Comparison of ENCODE assay signal across 10 cellular contexts in the genomic region with DNA sequence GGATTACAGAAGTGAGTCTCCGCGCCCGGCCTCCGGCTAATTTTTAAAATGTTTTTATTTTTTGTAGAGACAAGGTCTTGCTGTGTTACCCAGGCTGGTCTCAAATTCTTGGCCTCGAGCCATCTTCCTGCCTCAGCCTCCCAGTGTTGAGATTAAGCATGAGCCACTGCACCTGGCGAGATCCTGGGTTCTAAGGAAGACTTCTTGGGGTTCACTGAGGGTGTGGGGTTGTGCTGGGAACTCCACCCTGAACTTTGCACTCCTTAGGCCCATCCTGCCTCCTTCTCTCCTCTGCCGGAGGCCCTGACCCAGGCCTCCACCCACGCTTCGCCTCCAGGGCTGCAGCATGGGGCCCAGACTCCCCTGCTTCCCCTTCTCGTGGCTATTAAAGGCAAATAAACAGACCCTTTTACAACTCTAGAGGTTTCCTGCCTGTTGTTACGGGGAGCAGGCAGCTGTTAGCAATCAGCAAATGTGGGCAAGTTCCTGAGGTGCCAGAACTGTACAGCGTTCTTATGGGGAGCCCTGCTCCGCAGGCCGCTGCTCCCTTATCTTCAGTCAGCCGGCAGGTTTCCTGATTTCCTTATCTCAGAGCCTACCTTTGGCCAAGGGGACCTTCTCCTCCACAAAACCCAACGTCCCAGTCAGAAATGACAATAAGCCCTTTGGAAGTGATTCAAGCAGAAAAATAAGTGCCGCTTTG. TPM values are rescaled to one million over a fixed set of nuclear protein-coding genes. Genes with fewer than 3 reads are reported as not detected.
DNase-seq lines count a peak whose midpoint lies in the region; ATAC-seq, FAIRE-seq and TF ChIP-seq lines count a peak whose summit lies in the region.
"Had no signal": no experiment of that assay in that cellular context is flagged by ENCODE, and none has a peak within 500 bp of the region (broad histone marks: within the 10 kb centered on the region; RNA-seq: fewer than 3 reads in every experiment).

No MANE protein-coding gene starts in this region.

- intact Hi-C loops in PC-3 (cut with micrococcal nuclease), result no loop called here

- H3K9ac ChIP-seq in BLaER1 treated with 17β-estradiol and CSF1 and Interleukin-3, amounts not matched to agents 10 nM and 100 nM, result peak overlapping the region in 9 of 11 experiments; percentile 3 to 72 (median 51); a peak in 17 of 22 replicates
- H3K9ac ChIP-seq in PC-3 (ENCODE audit: low read length), result no peak overlapping the region

- no peak for FAIRE-seq in D721Med (lab: Jason Lieb, UNC)

- 0 out of 22 replicates have a peak, but pooled peaks cover 0 to 2% (median 0%) of the 10 kb centered on the region in 11 experiments for H3K36me3 ChIP-seq in BLaER1 treated with 17β-estradiol and CSF1 and Interleukin-3, amounts not matched to agents 10 nM and 100 nM
- no peaks in the 10 kb centered on the region for H3K36me3 ChIP-seq in KOPT-K1 (ENCODE audit: insufficient read depth, low read length)
- H3K36me3 ChIP-seq in PC-3 (ENCODE audit: low read depth, low read length), result no peaks in the 10 kb centered on the region

- peak overlapping the region in 10 of 11 experiments; percentile 16 to 67 (median 40); a peak in 19 of 22 replicates for H3K27ac ChIP-seq in BLaER1 treated with 17β-estradiol and CSF1 and Interleukin-3, amounts not matched to agents 10 nM and 100 nM
- H3K27ac ChIP-seq in KOPT-K1 (ENCODE audit: low read depth, low read length, poor library complexity, severe bottlenecking) (peak overlapping the region; percentile 50), PC-3 (ENCODE audit: low read length) (no peak overlapping the region)

- no peak for TF ChIP-seq POLR2A in erythroblast (IDR thresholded peaks at IDR 0.05; ENCODE audit: low read length)

- no peak for TF ChIP-seq CTCF in D721Med (IDR thresholded peaks at IDR 0.05; ENCODE audit: insufficient read depth, missing control alignments)
- TF ChIP-seq CTCF in PC-3 (conservative IDR thresholded peaks at IDR 0.05; ENCODE audit: low read depth, low read length), result no peak

- no peak overlapping the region for H2AFZ ChIP-seq in PC-3 (ENCODE audit: low read length)

- no peaks in the 10 kb centered on the region for H3K9me3 ChIP-seq in BLaER1 treated with 17β-estradiol and CSF1 and Interleukin-3, amounts not matched to agents 10 nM and 100 nM (replicated peaks in 1 of 11)
- H3K9me3 ChIP-seq in KOPT-K1 (ENCODE audit: insufficient read depth, low read length, poor library complexity, severe bottlenecking), result no peaks in the 10 kb centered on the region
- H3K9me3 ChIP-seq in PC-3 (ENCODE audit: low read length), result no peaks in the 10 kb centered on the region

- CTCF ChIA-PET in PC-3 (lab: Charles Lee), result no interaction called here

- no peaks in the 10 kb centered on the region for H3F3A ChIP-seq in PC-3 (ENCODE audit: low read length, unreplicated experiment)

- ATAC-seq in GM19372 (IDR thresholded peaks at IDR 0.05; ENCODE audit: low read depth, unreplicated experiment), result peak; percentile 61
- ATAC-seq in PC-3, result no peak

- BruUV-seq in PC-3 (replicated peaks; lab: Mats Ljungman, UMichigan), result no TSS peak

- POLR2A ChIA-PET in PC-3 (lab: Charles Lee; ENCODE audit: unreplicated experiment), result no interaction called here

- H3K4me1 ChIP-seq in BLaER1 treated with 17β-estradiol and CSF1 and Interleukin-3, amounts not matched to agents 10 nM and 100 nM, result peaks cover 56 to 66% (median 62%) of the 10 kb centered on the region in 10 experiments
- H3K4me1 ChIP-seq in PC-3 (ENCODE audit: insufficient read depth, low read length), result no peaks in the 10 kb centered on the region

- H3K79me2 ChIP-seq in PC-3 (ENCODE audit: low read length), result no peaks in the 10 kb centered on the region

- peak; percentile 39 to 50 for DNase-seq in erythroblast (lab: John Stamatoyannopoulos, UW)
- no peak for DNase-seq in Ammon's horn (ENCODE audit: low spot score)
- no peak for DNase-seq in D721Med (ENCODE audit: insufficient read length, low spot score)
- DNase-seq in iPS-NIHi7 (ENCODE audit: extremely low spot score), result no peak
- no peak for DNase-seq in PC-3
- DNase-seq: MM.1S, T1000 had no signal

- no peaks in the 10 kb centered on the region for H3K9me2 ChIP-seq in PC-3 (replicated peaks; ENCODE audit: low read length)

- H3K4me2 ChIP-seq in BLaER1 treated with 17β-estradiol and CSF1 and Interleukin-3, amounts not matched to agents 10 nM and 100 nM, result peak overlapping the region; percentile 71 to 92 (median 81)
- no peak overlapping the region for H3K4me2 ChIP-seq in PC-3 (ENCODE audit: low read length)

- no peaks in the 10 kb centered on the region for H3K27me3 ChIP-seq in BLaER1 treated with 17β-estradiol and CSF1 and Interleukin-3, amounts not matched to agents 10 nM and 100 nM
- H3K27me3 ChIP-seq in PC-3 (ENCODE audit: low read length), result no peaks in the 10 kb centered on the region

- no peaks in the 10 kb centered on the region; a peak in 1 of 22 replicates for H4K20me1 ChIP-seq in BLaER1 treated with 17β-estradiol and CSF1 and Interleukin-3, amounts not matched to agents 10 nM and 100 nM
- no peaks in the 10 kb centered on the region for H4K20me1 ChIP-seq in PC-3 (ENCODE audit: low read length)

- H3K4me3 ChIP-seq in BLaER1 treated with 17β-estradiol and CSF1 and Interleukin-3, amounts not matched to agents 10 nM and 100 nM, result peak overlapping the region in 1 of 10 experiments; percentile 27; a peak in 2 of 20 replicates
- H3K4me3 ChIP-seq in PC-3 (ENCODE audit: low read length), result no peak overlapping the region

RNA-seq across cellular contexts. Expression of a gene that starts 41.0 kb away (rescaled TPM):
- 21.9 and 25.3 TPM in 2 replicates for total RNA-seq in PC-3 (2014; rRNA removed)

RNA-seq across cellular contexts. Expression of a gene that starts 57.9 kb away (rescaled TPM):
- total RNA-seq in PC-3 (2014; rRNA removed), result 536 and 538 TPM in 2 replicates

Comparison
In these comparisons a context has a peak if more than half of its experiments do, and no peak if none do; other contexts are left out.
1. DNase-seq: peak in erythroblast (2 of 2); none in Ammon's horn (single experiment), D721Med (single experiment), iPS-NIHi7 (single experiment) and PC-3 (single experiment).